Comparison of ENCODE assay signal across 2 cellular contexts in the genomic region with DNA sequence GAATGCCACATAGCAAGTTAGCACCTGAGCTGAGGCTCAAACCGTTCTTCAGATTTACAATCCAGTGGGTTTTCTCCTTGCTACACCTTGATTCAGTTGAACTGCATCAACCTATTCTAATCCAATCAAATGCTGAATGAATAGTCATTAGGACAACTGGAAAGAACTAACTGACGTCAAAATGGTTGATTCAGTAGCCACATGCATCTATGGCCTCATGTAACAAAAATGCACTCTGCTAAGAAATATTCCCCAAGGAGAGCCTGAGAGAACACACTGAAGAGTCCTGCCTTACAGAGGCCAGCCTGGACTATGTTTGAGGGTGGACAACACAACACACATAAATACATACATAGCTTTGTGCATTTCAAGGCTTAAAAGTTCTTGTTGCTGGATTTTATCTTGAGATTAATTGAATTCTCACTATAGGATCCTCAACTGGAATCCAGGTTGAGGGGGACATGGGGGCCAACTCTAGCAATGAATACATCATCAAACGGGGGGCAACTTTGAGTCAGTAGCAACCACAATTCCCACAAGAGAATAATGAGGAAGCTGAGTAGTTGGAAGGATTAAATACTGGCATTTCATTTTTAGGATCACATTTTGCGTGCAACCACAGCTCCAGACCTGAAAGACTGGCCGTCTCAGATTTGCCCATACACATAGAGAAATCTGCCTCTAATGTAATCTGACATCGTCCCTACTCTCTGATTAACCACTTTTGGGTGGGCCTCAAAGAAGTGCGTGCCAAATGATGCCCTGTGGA.
TF ChIP-seq lines count a peak whose summit lies in the region.

No MANE protein-coding gene starts in this region.

TF ChIP-seq in SK-N-SH treated with all-trans-retinoic acid at 6 μM for 48 hours, 23 proteins besides CTCF, POLR2A, EP300 and RAD21 (continued from another document):
- TF ChIP-seq POU6F1 (CRISPR knock-in tag; IDR thresholded peaks at IDR 0.05; ENCODE audit: borderline replicate concordance, low read depth) (no peak), ZC3H10 (CRISPR knock-in tag; IDR thresholded peaks at IDR 0.05) (no peak), TOX (CRISPR knock-in tag; IDR thresholded peaks at IDR 0.05; ENCODE audit: borderline replicate concordance) (no peak)

TF ChIP-seq in SK-N-SH, 30 proteins besides CTCF, POLR2A, EP300 and RAD21 (continued from another document):
- no peak for TF ChIP-seq IRF3 (IDR thresholded peaks at IDR 0.05; ENCODE audit: low read depth, low read length)
- TF ChIP-seq, protein P1, sequence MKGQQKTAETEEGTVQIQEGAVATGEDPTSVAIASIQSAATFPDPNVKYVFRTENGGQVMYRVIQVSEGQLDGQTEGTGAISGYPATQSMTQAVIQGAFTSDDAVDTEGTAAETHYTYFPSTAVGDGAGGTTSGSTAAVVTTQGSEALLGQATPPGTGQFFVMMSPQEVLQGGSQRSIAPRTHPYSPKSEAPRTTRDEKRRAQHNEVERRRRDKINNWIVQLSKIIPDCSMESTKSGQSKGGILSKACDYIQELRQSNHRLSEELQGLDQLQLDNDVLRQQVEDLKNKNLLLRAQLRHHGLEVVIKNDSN (IDR thresholded peaks at IDR 0.05; ENCODE audit: borderline replicate concordance, low read depth) = no peak
- TF ChIP-seq SIN3A (IDR thresholded peaks at IDR 0.05; ENCODE audit: borderline replicate concordance, low read depth, low read length) = no peak
- no peak for TF ChIP-seq MXI1 (IDR thresholded peaks at IDR 0.05; ENCODE audit: low read depth, low read length)
- TF ChIP-seq, protein P2, sequence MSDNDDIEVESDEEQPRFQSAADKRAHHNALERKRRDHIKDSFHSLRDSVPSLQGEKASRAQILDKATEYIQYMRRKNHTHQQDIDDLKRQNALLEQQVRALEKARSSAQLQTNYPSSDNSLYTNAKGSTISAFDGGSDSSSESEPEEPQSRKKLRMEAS (IDR thresholded peaks at IDR 0.05; ENCODE audit: low read depth) = no peak
- no peak for TF ChIP-seq MEF2A (IDR thresholded peaks at IDR 0.05; ENCODE audit: borderline replicate concordance, low read depth)
- TF ChIP-seq RFX5 (IDR thresholded peaks at IDR 0.05; ENCODE audit: low read length) = no peak
- no peak for TF ChIP-seq GABPA (IDR thresholded peaks at IDR 0.05; ENCODE audit: low read depth)
- TF ChIP-seq, protein P3, sequence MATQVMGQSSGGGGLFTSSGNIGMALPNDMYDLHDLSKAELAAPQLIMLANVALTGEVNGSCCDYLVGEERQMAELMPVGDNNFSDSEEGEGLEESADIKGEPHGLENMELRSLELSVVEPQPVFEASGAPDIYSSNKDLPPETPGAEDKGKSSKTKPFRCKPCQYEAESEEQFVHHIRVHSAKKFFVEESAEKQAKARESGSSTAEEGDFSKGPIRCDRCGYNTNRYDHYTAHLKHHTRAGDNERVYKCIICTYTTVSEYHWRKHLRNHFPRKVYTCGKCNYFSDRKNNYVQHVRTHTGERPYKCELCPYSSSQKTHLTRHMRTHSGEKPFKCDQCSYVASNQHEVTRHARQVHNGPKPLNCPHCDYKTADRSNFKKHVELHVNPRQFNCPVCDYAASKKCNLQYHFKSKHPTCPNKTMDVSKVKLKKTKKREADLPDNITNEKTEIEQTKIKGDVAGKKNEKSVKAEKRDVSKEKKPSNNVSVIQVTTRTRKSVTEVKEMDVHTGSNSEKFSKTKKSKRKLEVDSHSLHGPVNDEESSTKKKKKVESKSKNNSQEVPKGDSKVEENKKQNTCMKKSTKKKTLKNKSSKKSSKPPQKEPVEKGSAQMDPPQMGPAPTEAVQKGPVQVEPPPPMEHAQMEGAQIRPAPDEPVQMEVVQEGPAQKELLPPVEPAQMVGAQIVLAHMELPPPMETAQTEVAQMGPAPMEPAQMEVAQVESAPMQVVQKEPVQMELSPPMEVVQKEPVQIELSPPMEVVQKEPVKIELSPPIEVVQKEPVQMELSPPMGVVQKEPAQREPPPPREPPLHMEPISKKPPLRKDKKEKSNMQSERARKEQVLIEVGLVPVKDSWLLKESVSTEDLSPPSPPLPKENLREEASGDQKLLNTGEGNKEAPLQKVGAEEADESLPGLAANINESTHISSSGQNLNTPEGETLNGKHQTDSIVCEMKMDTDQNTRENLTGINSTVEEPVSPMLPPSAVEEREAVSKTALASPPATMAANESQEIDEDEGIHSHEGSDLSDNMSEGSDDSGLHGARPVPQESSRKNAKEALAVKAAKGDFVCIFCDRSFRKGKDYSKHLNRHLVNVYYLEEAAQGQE (IDR thresholded peaks at IDR 0.05; ENCODE audit: low read depth, low read length) = no peak
- no peak for TF ChIP-seq FOXJ3 (CRISPR knock-in tag; IDR thresholded peaks at IDR 0.05)
